1 cellular context compared by ENCODE assay signal in the genomic region with DNA sequence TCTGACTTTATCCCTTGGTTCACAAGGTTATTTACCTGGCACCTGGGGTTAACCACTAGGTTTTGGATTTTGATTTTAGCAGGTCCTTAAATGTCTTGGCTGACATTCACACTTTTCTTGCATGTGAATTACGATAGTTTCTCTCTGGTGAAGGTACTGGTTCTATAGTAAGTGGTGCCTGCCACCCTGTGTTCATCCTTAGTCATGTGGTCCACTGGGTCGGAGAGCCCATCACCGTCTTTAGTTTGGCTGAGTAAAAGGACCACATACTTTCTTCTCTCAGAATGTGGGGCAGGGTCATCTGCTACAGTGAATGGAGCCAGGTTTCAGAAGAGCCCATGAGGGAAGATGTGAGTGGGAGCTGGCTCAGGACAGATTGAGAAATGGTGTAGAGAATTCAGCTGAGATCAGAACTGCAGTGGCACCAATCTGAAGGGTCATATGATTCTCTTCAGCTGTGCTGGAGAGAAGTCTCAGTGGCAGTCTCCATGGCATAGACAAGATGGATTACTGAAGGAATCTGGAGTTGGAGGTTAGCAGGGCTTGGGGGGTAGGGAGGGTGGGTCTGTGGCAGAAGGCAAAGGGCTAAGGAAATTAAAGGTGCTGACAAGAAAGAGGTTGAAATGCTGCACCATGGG.
TF ChIP-seq lines count a peak whose summit lies in the region.

No MANE protein-coding gene starts in this region.

TF ChIP-seq in WTC11, 78 proteins besides CTCF, POLR2A, EP300 and RAD21 (continued from another document):
- TF ChIP-seq, protein P1, sequence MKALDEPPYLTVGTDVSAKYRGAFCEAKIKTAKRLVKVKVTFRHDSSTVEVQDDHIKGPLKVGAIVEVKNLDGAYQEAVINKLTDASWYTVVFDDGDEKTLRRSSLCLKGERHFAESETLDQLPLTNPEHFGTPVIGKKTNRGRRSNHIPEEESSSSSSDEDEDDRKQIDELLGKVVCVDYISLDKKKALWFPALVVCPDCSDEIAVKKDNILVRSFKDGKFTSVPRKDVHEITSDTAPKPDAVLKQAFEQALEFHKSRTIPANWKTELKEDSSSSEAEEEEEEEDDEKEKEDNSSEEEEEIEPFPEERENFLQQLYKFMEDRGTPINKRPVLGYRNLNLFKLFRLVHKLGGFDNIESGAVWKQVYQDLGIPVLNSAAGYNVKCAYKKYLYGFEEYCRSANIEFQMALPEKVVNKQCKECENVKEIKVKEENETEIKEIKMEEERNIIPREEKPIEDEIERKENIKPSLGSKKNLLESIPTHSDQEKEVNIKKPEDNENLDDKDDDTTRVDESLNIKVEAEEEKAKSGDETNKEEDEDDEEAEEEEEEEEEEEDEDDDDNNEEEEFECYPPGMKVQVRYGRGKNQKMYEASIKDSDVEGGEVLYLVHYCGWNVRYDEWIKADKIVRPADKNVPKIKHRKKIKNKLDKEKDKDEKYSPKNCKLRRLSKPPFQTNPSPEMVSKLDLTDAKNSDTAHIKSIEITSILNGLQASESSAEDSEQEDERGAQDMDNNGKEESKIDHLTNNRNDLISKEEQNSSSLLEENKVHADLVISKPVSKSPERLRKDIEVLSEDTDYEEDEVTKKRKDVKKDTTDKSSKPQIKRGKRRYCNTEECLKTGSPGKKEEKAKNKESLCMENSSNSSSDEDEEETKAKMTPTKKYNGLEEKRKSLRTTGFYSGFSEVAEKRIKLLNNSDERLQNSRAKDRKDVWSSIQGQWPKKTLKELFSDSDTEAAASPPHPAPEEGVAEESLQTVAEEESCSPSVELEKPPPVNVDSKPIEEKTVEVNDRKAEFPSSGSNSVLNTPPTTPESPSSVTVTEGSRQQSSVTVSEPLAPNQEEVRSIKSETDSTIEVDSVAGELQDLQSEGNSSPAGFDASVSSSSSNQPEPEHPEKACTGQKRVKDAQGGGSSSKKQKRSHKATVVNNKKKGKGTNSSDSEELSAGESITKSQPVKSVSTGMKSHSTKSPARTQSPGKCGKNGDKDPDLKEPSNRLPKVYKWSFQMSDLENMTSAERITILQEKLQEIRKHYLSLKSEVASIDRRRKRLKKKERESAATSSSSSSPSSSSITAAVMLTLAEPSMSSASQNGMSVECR (CRISPR knock-in tag; IDR thresholded peaks at IDR 0.05; ENCODE audit: borderline replicate concordance): no peak
- TF ChIP-seq MXD4 (CRISPR knock-in tag; IDR thresholded peaks at IDR 0.05; ENCODE audit: borderline replicate concordance): no peak
- no peak for TF ChIP-seq JAZF1 (CRISPR knock-in tag; IDR thresholded peaks at IDR 0.05)
- TF ChIP-seq FOXP1 (CRISPR knock-in tag; IDR thresholded peaks at IDR 0.05; ENCODE audit: borderline replicate concordance): no peak
- TF ChIP-seq, protein P2, sequence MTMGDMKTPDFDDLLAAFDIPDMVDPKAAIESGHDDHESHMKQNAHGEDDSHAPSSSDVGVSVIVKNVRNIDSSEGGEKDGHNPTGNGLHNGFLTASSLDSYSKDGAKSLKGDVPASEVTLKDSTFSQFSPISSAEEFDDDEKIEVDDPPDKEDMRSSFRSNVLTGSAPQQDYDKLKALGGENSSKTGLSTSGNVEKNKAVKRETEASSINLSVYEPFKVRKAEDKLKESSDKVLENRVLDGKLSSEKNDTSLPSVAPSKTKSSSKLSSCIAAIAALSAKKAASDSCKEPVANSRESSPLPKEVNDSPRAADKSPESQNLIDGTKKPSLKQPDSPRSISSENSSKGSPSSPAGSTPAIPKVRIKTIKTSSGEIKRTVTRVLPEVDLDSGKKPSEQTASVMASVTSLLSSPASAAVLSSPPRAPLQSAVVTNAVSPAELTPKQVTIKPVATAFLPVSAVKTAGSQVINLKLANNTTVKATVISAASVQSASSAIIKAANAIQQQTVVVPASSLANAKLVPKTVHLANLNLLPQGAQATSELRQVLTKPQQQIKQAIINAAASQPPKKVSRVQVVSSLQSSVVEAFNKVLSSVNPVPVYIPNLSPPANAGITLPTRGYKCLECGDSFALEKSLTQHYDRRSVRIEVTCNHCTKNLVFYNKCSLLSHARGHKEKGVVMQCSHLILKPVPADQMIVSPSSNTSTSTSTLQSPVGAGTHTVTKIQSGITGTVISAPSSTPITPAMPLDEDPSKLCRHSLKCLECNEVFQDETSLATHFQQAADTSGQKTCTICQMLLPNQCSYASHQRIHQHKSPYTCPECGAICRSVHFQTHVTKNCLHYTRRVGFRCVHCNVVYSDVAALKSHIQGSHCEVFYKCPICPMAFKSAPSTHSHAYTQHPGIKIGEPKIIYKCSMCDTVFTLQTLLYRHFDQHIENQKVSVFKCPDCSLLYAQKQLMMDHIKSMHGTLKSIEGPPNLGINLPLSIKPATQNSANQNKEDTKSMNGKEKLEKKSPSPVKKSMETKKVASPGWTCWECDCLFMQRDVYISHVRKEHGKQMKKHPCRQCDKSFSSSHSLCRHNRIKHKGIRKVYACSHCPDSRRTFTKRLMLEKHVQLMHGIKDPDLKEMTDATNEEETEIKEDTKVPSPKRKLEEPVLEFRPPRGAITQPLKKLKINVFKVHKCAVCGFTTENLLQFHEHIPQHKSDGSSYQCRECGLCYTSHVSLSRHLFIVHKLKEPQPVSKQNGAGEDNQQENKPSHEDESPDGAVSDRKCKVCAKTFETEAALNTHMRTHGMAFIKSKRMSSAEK (CRISPR knock-in tag; IDR thresholded peaks at IDR 0.05; ENCODE audit: borderline replicate concordance): no peak
- no peak for TF ChIP-seq PRRX2 (CRISPR knock-in tag; IDR thresholded peaks at IDR 0.05)
- TF ChIP-seq, protein P3, sequence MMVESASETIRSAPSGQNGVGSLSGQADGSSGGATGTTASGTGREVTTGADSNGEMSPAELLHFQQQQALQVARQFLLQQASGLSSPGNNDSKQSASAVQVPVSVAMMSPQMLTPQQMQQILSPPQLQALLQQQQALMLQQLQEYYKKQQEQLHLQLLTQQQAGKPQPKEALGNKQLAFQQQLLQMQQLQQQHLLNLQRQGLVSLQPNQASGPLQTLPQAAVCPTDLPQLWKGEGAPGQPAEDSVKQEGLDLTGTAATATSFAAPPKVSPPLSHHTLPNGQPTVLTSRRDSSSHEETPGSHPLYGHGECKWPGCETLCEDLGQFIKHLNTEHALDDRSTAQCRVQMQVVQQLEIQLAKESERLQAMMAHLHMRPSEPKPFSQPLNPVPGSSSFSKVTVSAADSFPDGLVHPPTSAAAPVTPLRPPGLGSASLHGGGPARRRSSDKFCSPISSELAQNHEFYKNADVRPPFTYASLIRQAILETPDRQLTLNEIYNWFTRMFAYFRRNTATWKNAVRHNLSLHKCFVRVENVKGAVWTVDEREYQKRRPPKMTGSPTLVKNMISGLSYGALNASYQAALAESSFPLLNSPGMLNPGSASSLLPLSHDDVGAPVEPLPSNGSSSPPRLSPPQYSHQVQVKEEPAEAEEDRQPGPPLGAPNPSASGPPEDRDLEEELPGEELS (CRISPR knock-in tag; IDR thresholded peaks at IDR 0.05): no peak
- TF ChIP-seq EMX1 (CRISPR knock-in tag; IDR thresholded peaks at IDR 0.05): no peak
